8 cellular contexts compared by ENCODE assay signal in genomic region chr20:37178839-37179670, GRCh38. TPM values are rescaled to one million over a fixed set of nuclear protein-coding genes. Genes with fewer than 3 reads are reported as not detected.
DNase-seq lines count a peak whose midpoint lies in the region; ATAC-seq and TF ChIP-seq lines count a peak whose summit lies in the region.

TSS of gene MROH8 (minus strand) at chr20:37179548.
TSS of gene RPN2 (plus strand) at chr20:37179330. CDS start at chr20:37179357, 27 bp downstream.

- intact Hi-C loops in PC-9 (cut with micrococcal nuclease; ENCODE audit: unreplicated experiment) = loop anchor here (1.0 kb wide), 1 partner anchor 84 kb away; the partner anchor contains the start of gene RBL1

- H3K9me2 ChIP-seq in PC-9 (ENCODE audit: insufficient read depth) = no peaks in the 10 kb centered on the region

- POLR2A ChIA-PET in PC-9 (lab: Charles Lee; ENCODE audit: unreplicated experiment) = interaction anchor here (0.6 to 1.5 kb wide), 7 partner anchors 16 to 1724 kb away, joined by 3 to 5 read pairs (median 3); no protein-coding TSS in a partner anchor

- H3K4me1 Mint-ChIP-seq in activated T-cell treated with anti-CD3 and anti-CD28 coated beads, Interleukin-2, amount 50 U/mL, for 4 hours (ENCODE audit: low read depth) = peaks cover 41% of the 10 kb centered on the region

- H3K36me3 ChIP-seq in PC-9 (ENCODE audit: low read depth) = peaks cover 7% of the 10 kb centered on the region; the same call in 1 of the 2 replicates
- peaks cover 0 to 3% of the 10 kb centered on the region in 2 donors for H3K36me3 ChIP-seq in esophagus (ENCODE audit: control insufficient read depth in 2 of 2, insufficient read depth in 2 of 2, low read length in 1 of 2)
- H3K36me3 ChIP-seq in mucosa of stomach (ENCODE audit: control insufficient read depth, insufficient read depth, low read length) = no peaks in the 10 kb centered on the region

- ATAC-seq in GM21723 (IDR thresholded peaks at IDR 0.05; ENCODE audit: unreplicated experiment) = peak; percentile 90
- ATAC-seq in activated T-cell treated with anti-CD3 and anti-CD28 coated beads, Interleukin-2, amount 50 U/mL, for 4 hours = peak; percentile 96

- peaks cover 7% of the 10 kb centered on the region for H3K36me3 Mint-ChIP-seq in activated T-cell treated with anti-CD3 and anti-CD28 coated beads, Interleukin-2, amount 50 U/mL, for 4 hours (ENCODE audit: insufficient read depth)

- CTCF ChIA-PET in PC-9 (lab: Charles Lee) = interaction anchor here (0.6 to 1.9 kb wide), 2 partner anchors 13 to 1741 kb away, joined by 3 to 6 read pairs; partner anchors contain the start of gene GDF5

- H3K79me2 ChIP-seq in PC-9 (ENCODE audit: low read depth) = peaks cover 49% of the 10 kb centered on the region

- H3K4me3 ChIP-seq in PC-9 (peak within 1 kb of the TSS; percentile 88), esophagus (ENCODE audit: low read depth in 1 of 2, low read length in 2 of 2) (peak within 1 kb of the TSS; percentile 92 to 99), mucosa of stomach (ENCODE audit: low read length) (peak within 1 kb of the TSS; percentile 38)

- H3K4me3 Mint-ChIP-seq in activated T-cell treated with anti-CD3 and anti-CD28 coated beads, Interleukin-2, amount 50 U/mL, for 4 hours = peak within 1 kb of the TSS; percentile 98

- no TSS peak for BruUV-seq in PC-9 (replicated peaks; lab: Mats Ljungman, UMichigan)

- in situ Hi-C loops in KBM-7 (cut with MboI; ENCODE audit: low pct_unique_long_range_greater_than_20kb, low sequenced_read_pairs) = no loop called here

- peak within 1 kb of the TSS; percentile 96 for H2AFZ ChIP-seq in PC-9

- H3K9me3 ChIP-seq in PC-9 (ENCODE audit: insufficient read depth, low read depth) = no peaks in the 10 kb centered on the region
- H3K9me3 ChIP-seq in esophagus (ENCODE audit: control insufficient read depth in 2 of 2, insufficient read depth in 1 of 2, low read depth in 1 of 2, low read length in 1 of 2) = no peaks in the 10 kb centered on the region
- no peaks in the 10 kb centered on the region for H3K9me3 ChIP-seq in mucosa of stomach (ENCODE audit: control insufficient read depth, low read length)

- H3K9me3 Mint-ChIP-seq in activated T-cell treated with anti-CD3 and anti-CD28 coated beads, Interleukin-2, amount 50 U/mL, for 4 hours = no peaks in the 10 kb centered on the region

- peaks cover 35% of the 10 kb centered on the region for H4K20me1 ChIP-seq in PC-9 (ENCODE audit: insufficient read depth)

- H3K4me2 ChIP-seq in PC-9 = peak within 1 kb of the TSS; percentile 92

- no peaks in the 10 kb centered on the region for H3K27me3 Mint-ChIP-seq in activated T-cell treated with anti-CD3 and anti-CD28 coated beads, Interleukin-2, amount 50 U/mL, for 4 hours (ENCODE audit: low read depth)

- DNase-seq in DMS53 treated with DMSO at 0.1 percent for 48 hours (lab: John Stamatoyannopoulos, UW; ENCODE audit: unreplicated experiment) = peak; percentile 96
- DNase-seq in KBM-7 = peak; percentile 99
- DNase-seq in PC-9 = peak; percentile 90 to 99
- DNase-seq in activated T-cell treated with anti-CD3 and anti-CD28 coated beads, Interleukin-2, amount 50 U/mL, for 4 hours = peak; percentile 90
- DNase-seq in stimulated activated CD8-positive, alpha-beta memory T cell treated with anti-CD3 and anti-CD28 coated beads, Interleukin-4, amount 100 ng/mL, for 48 hours = peak; percentile 97

- H3K4me1 ChIP-seq in PC-9 (replicated peaks; ENCODE audit: insufficient read depth) = peaks cover 15% of the 10 kb centered on the region
- peaks cover 0 to 3% of the 10 kb centered on the region in 2 donors for H3K4me1 ChIP-seq in esophagus (ENCODE audit: control insufficient read depth in 2 of 2, insufficient read depth in 2 of 2, low read length in 1 of 2)
- no peaks in the 10 kb centered on the region for H3K4me1 ChIP-seq in mucosa of stomach (ENCODE audit: control insufficient read depth, insufficient read depth, low read length)

- H3K27ac ChIP-seq in PC-9 (peak within 1 kb of the TSS; percentile 87), esophagus (ENCODE audit: low read depth in 2 of 2, low read length in 1 of 2) (peak within 1 kb of the TSS; percentile 98 to 99)

- H3K27me3 ChIP-seq in PC-9 (ENCODE audit: insufficient read depth, low read depth) = no peaks in the 10 kb centered on the region
- H3K27me3 ChIP-seq in esophagus (ENCODE audit: control insufficient read depth in 1 of 2, insufficient read depth in 2 of 2, low read length in 2 of 2) = no peaks in the 10 kb centered on the region
- H3K27me3 ChIP-seq in mucosa of stomach (ENCODE audit: control insufficient read depth, insufficient read depth, low read length) = no peaks in the 10 kb centered on the region

- no peak for TF ChIP-seq CTCF in PC-9 (conservative IDR thresholded peaks at IDR 0.05)

- peak within 1 kb of the TSS; percentile 84 for H3K9ac ChIP-seq in mucosa of stomach (ENCODE audit: low read length)

- 0% methylated on average over 71 to 77 of the region's 77 CpGs for WGBS in esophagus, 2 donors

- H3F3A ChIP-seq in PC-9 (ENCODE audit: insufficient read depth, low read depth) = peaks cover 8% of the 10 kb centered on the region

RNA-seq across cellular contexts. Expression of gene MROH8, which starts in this region (rescaled TPM):
- total RNA-seq in PC-9 (2021) = 3.3 TPM in 2 replicates
- total RNA-seq in activated T-cell treated with anti-CD3 and anti-CD28 coated beads, Interleukin-2, amount 50 U/mL, for 4 hours = under 1 TPM; 0.30 to 0.61 (median 0.51) TPM
- polyA plus RNA-seq in esophagus = 1 to 10 TPM in 1 of 2 donors, under 1 TPM in 1; 0.69 to 1.3 TPM

RNA-seq across cellular contexts. Expression of gene RPN2, which starts in this region (rescaled TPM):
- 164 and 185 TPM in 2 replicates for total RNA-seq in PC-9 (2021)
- total RNA-seq in activated T-cell treated with anti-CD3 and anti-CD28 coated beads, Interleukin-2, amount 50 U/mL, for 4 hours = 100 to 1,000 TPM; 186 to 199 (median 188) TPM
- polyA plus RNA-seq in esophagus = 100 to 1,000 TPM in 1 of 2 donors, 10 to 100 TPM in 1; 41.5 to 101 TPM

Comparison
In these comparisons a context has a peak if more than half of its experiments do, and no peak if none do; other contexts are left out.
1. Peak in every context shown above with its lines: DNase-seq, ATAC-seq, H3K4me3 ChIP-seq and H3K27ac ChIP-seq.
2. H3K4me3 ChIP-seq: peak in every context shown above with its lines; median percentile 96 in esophagus; 88 in PC-9; 38 in mucosa of stomach.